In genomic region chr2:231925303-231926179, GRCh38 we compare ENCODE assay signal across 8 cellular contexts. TPM values are rescaled to one million over a fixed set of nuclear protein-coding genes. Genes with fewer than 3 reads are reported as not detected.
DNase-seq lines count a peak whose midpoint lies in the region; ATAC-seq and TF ChIP-seq lines count a peak whose summit lies in the region.

No MANE protein-coding gene starts in this region.

- H3K27ac ChIP-seq in adrenal gland = no peak overlapping the region
- peak overlapping the region in 1 of 10 donors; percentile 15 for H3K27ac ChIP-seq in heart right ventricle
- no peak overlapping the region for H3K27ac ChIP-seq in tibial artery

- WGBS in adrenal gland, 4 donors = 0 to 1% (median 0%) methylated on average over 30 to 96 of the region's 96 CpGs; no CpG with 5 or more reads in 1 of the 4 donors
- WGBS in heart right ventricle, 2 donors = 1% methylated on average over 83 to 96 of the region's 96 CpGs

- peaks cover 13 to 21% of the 10 kb centered on the region in 2 donors for H3K4me1 ChIP-seq in adrenal gland (replicated peaks in 1 of 2)
- H3K4me1 ChIP-seq in heart right ventricle = peaks cover 8 to 38% (median 23%) of the 10 kb centered on the region in 9 donors
- H3K4me1 ChIP-seq in tibial artery = peaks cover 0 to 26% (median 21%) of the 10 kb centered on the region in 4 donors

- H3K27me3 ChIP-seq in adrenal gland (peaks cover 44% of the 10 kb centered on the region), heart right ventricle (peaks cover 14 to 94% (median 80%) of the 10 kb centered on the region in 7 donors), tibial artery (peaks cover 0 to 85% of the 10 kb centered on the region in 2 donors)

- intact Hi-C loops in adrenal gland (cut with DNase I) = loop anchor here (5.0 kb wide), 3 partner anchors 217 to 402 kb away; no protein-coding TSS in a partner anchor
- intact Hi-C loops in heart right ventricle (cut with DNase I) = loop anchor here (1.0 to 10.0 kb wide), 8 partner anchors 212 to 512 kb away; no protein-coding TSS in a partner anchor
- intact Hi-C loops in tibial artery (cut with DNase I; ENCODE audit: low total_unique reads) = loop anchor here (2.0 to 5.0 kb wide), 3 partner anchors 212 to 517 kb away; no protein-coding TSS in a partner anchor

- no peaks in the 10 kb centered on the region for H3K36me3 Mint-ChIP-seq in T-cell

- peaks cover 9 to 24% (median 11%) of the 10 kb centered on the region in 3 donors for H3K4me1 Mint-ChIP-seq in T-cell

- peak; percentile 56 to 66 (median 62) for ATAC-seq in T-cell (replicated peaks in 1 of 4)
- peak; percentile 80 to 95 (median 90) for ATAC-seq in heart right ventricle

- H3K36me3 ChIP-seq in adrenal gland (replicated peaks in 1 of 2) (no peaks in the 10 kb centered on the region), heart right ventricle (no peaks in the 10 kb centered on the region), tibial artery (no peaks in the 10 kb centered on the region)

- POLR2A ChIA-PET in T-cell (lab: Charles Lee) = no interaction called here

- H3K4me3 ChIP-seq in adrenal gland (peak overlapping the region in 2 of 4 donors; percentile 10 to 35), heart right ventricle (peak overlapping the region; percentile 30 to 59 (median 54)), tibial artery (peak overlapping the region; percentile 27 to 44)

- H3K27ac Mint-ChIP-seq in T-cell = no peak overlapping the region

- TF ChIP-seq CTCF in adrenal gland (IDR thresholded peaks at IDR 0.05) = peak; percentile 47 to 96 (median 82)
- TF ChIP-seq CTCF in heart right ventricle (IDR thresholded peaks at IDR 0.05) = peak; percentile 85 to 97 (median 94)
- peak; percentile 82 to 87 for TF ChIP-seq CTCF in tibial artery (IDR thresholded peaks at IDR 0.05)

- DNase-seq in NCI-H1436 (lab: John Stamatoyannopoulos, UW) (peak; percentile 48), NCI-H1436 treated with DMSO at 0.1 percent for 48 hours (lab: John Stamatoyannopoulos, UW) (no peak), LHCN-M2 (ENCODE audit: low read depth) (peak; percentile 73), T-cell (peak; percentile 18 to 72 (median 56)), adrenal gland (peak; percentile 80 to 92 (median 87)), heart right ventricle (peak; percentile 84 to 87), pons (ENCODE audit: low spot score) (peak; percentile 82), tibial artery (peak; percentile 76 to 84)

- CTCF ChIA-PET in T-cell (lab: Charles Lee) = interaction anchor here in 1 of 2 donors (0.9 to 1.4 kb wide), 3 partner anchors 98 to 514 kb away, joined by 3 read pairs; no protein-coding TSS in a partner anchor

- no peak for TF ChIP-seq POLR2A in adrenal gland (IDR thresholded peaks at IDR 0.05)

- H3K4me3 Mint-ChIP-seq in T-cell = peak overlapping the region; percentile 25 to 77 (median 49)

- H3K27me3 Mint-ChIP-seq in T-cell = peaks cover 43 to 57% of the 10 kb centered on the region in 2 donors

- no peaks in the 10 kb centered on the region for H3K9me3 Mint-ChIP-seq in T-cell

- H3K9me3 ChIP-seq in adrenal gland (replicated peaks in 1 of 3) (no peaks in the 10 kb centered on the region), heart right ventricle (no peaks in the 10 kb centered on the region), tibial artery (no peaks in the 10 kb centered on the region)

RNA-seq across cellular contexts. Expression of gene NPPC, which starts 0.7 kb away (rescaled TPM):
- total RNA-seq in LHCN-M2 (2014; rRNA removed) (not detected in 2 replicates), T-cell (1 to 10 TPM in 1 of 5 donors, not detected in 4; 1.1 TPM), adrenal gland (under 1 TPM in 1 of 8 donors, not detected in 7; 0.74 TPM), heart right ventricle (1 to 10 TPM in 7 of 10 donors, under 1 TPM in 3; 0.28 to 8.7 (median 1.9) TPM)
- not detected for polyA plus RNA-seq in LHCN-M2 (2012)
- polyA plus RNA-seq in adrenal gland (under 1 TPM in 1 of 3 donors, not detected in 2; 0.13 TPM), heart right ventricle (1 to 10 TPM; 4.3 to 5.9 TPM)

RNA-seq across cellular contexts. Expression of gene DIS3L2, which starts 36.0 kb away (rescaled TPM):
- 12.5 and 19.9 TPM in 2 replicates for total RNA-seq in LHCN-M2 (2014; rRNA removed)
- 9.3 TPM for polyA plus RNA-seq in LHCN-M2 (2012)
- 10 to 100 TPM; 55.0 to 70.9 (median 61.4) TPM for total RNA-seq in T-cell
- 10 to 100 TPM; 20.0 to 54.7 (median 33.3) TPM for total RNA-seq in adrenal gland
- 10 to 100 TPM; 20.8 to 48.4 (median 28.8) TPM for polyA plus RNA-seq in adrenal gland
- 10 to 100 TPM; 15.2 to 24.5 (median 18.5) TPM for total RNA-seq in heart right ventricle
- 10 to 100 TPM in 1 of 2 donors, 1 to 10 TPM in 1; 9.5 to 22.5 TPM for polyA plus RNA-seq in heart right ventricle
